35 cellular contexts compared by ENCODE assay signal in the genomic region with DNA sequence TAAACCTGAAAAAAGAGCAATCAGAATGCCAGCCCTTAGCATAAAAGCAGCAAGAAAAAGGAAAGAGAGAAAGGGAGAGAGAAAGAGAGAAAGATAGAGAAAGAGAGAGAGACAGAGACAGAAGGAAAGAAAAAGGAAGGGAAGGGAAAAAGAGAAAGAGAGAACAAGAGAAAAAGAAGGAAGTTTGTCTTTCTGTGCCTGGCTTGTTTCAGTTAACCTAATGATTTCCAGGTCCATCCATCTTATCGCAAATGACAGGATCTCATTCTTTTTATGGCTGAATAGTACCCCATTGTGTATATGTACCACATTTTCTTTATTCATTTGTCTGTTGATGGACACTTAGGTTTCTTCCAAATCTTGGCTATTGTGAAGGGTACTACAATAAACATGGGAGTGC.
DNase-seq lines count a peak whose midpoint lies in the region; ATAC-seq, FAIRE-seq and TF ChIP-seq lines count a peak whose summit lies in the region.
"Had no signal": no experiment of that assay in that cellular context is flagged by ENCODE, and none has a peak within 500 bp of the region (broad histone marks: within the 10 kb centered on the region; RNA-seq: fewer than 3 reads in every experiment).

No MANE protein-coding gene starts in this region.

- no peaks in the 10 kb centered on the region for H3K36me3 Mint-ChIP-seq in activated T-cell treated with anti-CD3 and anti-CD28 coated beads, Interleukin-2, amount 50 U/mL, for 72 hours (ENCODE audit: insufficient read depth in 2 of 2)
- H3K36me3 Mint-ChIP-seq: CD14-positive monocyte; CD4-positive, alpha-beta memory T cell; CD4-positive, CD25-positive, alpha-beta regulatory T cell; CD8-positive, alpha-beta memory T cell; CD8-positive, alpha-beta T cell had no signal

- POLR2A ChIA-PET in HepG2 (lab: Yijun Ruan, JAX): no interaction called here
- POLR2A ChIA-PET in K562 (lab: Yijun Ruan, JAX): no interaction called here

- H3K4me2 ChIP-seq in HepG2 (ENCODE audit: low read depth, low read length): no peak overlapping the region
- no peak overlapping the region for H3K4me2 ChIP-seq in K562 (ENCODE audit: insufficient read depth, low read length)
- H3K4me2 ChIP-seq: A549; BLaER1; BLaER1 treated with 17β-estradiol and CSF1 and Interleukin-3, amounts not matched to agents 10 nM and 100 nM had no signal

- no peak overlapping the region for H3K4me3 Mint-ChIP-seq in activated T-cell treated with anti-CD3 and anti-CD28 coated beads, Interleukin-2, amount 50 U/mL, for 72 hours
- H3K4me3 Mint-ChIP-seq: B cell; CD14-positive monocyte; CD4-positive, alpha-beta memory T cell; CD4-positive, alpha-beta T cell; CD4-positive, CD25-positive, alpha-beta regulatory T cell; CD8-positive, alpha-beta memory T cell; CD8-positive, alpha-beta T cell had no signal

- H3K4me1 ChIP-seq in HepG2 (ENCODE audit: insufficient read depth, low read length): no peaks in the 10 kb centered on the region
- no peaks in the 10 kb centered on the region for H3K4me1 ChIP-seq in right lobe of liver
- no peaks in the 10 kb centered on the region for H3K4me1 ChIP-seq in K562 (replicated peaks in 1 of 2; ENCODE audit: control insufficient read depth in 2 of 2, insufficient read depth in 2 of 2, low read length in 2 of 2)
- H3K4me1 ChIP-seq: A549; BE2C; BLaER1; BLaER1 treated with 17β-estradiol and CSF1 and Interleukin-3, amounts not matched to agents 10 nM and 100 nM; Caco-2 had no signal

- TF ChIP-seq CTCF in HepG2 (CRISPR knock-in tag; IDR thresholded peaks at IDR 0.05) (no peak), right lobe of liver (IDR thresholded peaks at IDR 0.05) (no peak), K562 (IDR thresholded peaks at IDR 0.05 in 2 of 3, conservative IDR thresholded peaks at IDR 0.05 in 1 of 3; ENCODE audit: insufficient read depth in 2 of 3, low read depth in 1 of 3, low read length in 3 of 3) (no peak), lower leg skin (IDR thresholded peaks at IDR 0.05) (no peak)

- BruUV-seq in HepG2 (replicated peaks; lab: Mats Ljungman, UMichigan) (no TSS peak), K562 (replicated peaks; lab: Mats Ljungman, UMichigan) (no TSS peak)

- H3K9ac ChIP-seq in HepG2 (ENCODE audit: insufficient read depth, low read depth, low read length) (no peak overlapping the region), K562 (ENCODE audit: insufficient read depth in 1 of 2, low read depth in 2 of 2, low read length in 2 of 2) (no peak overlapping the region)
- H3K9ac ChIP-seq: BLaER1; BLaER1 treated with 17β-estradiol and CSF1 and Interleukin-3, amounts not matched to agents 10 nM and 100 nM had no signal

- WGBS in HepG2 (ENCODE audit: low lambda C conversion rate): 96% methylated on average over 1 of the region's 1 CpG
- WGBS in right lobe of liver (ENCODE audit: insufficient coverage, low coverage, low lambda C conversion rate, missing lambda C conversion rate): 100% methylated on average over 1 of the region's 1 CpG
- 22% methylated on average over 1 of the region's 1 CpG for WGBS in K562 (ENCODE audit: insufficient coverage, low coverage, missing lambda C conversion rate)
- WGBS in lower leg skin, 2 donors: 78 to 79% methylated on average over 1 of the region's 1 CpG

- no peak overlapping the region for H3K4me3 ChIP-seq in HepG2 (replicated peaks in 1 of 3; ENCODE audit: insufficient read depth in 1 of 3, low read depth in 2 of 3, low read length in 3 of 3)
- no peak overlapping the region for H3K4me3 ChIP-seq in right lobe of liver
- no peak overlapping the region for H3K4me3 ChIP-seq in K562
- H3K4me3 ChIP-seq in lower leg skin (ENCODE audit: low read depth, poor library complexity, severe bottlenecking): no peak overlapping the region
- H3K4me3 ChIP-seq: A549; BLaER1; BLaER1 treated with 17β-estradiol and CSF1 and Interleukin-3, amounts not matched to agents 10 nM and 100 nM had no signal

- H3K9me3 Mint-ChIP-seq in activated T-cell treated with anti-CD3 and anti-CD28 coated beads, Interleukin-2, amount 50 U/mL, for 72 hours: peaks cover 6 to 8% of the 10 kb centered on the region in 2 donors

- FAIRE-seq in HepG2 (lab: Jason Lieb, UNC) (no peak), K562 (lab: Jason Lieb, UNC) (no peak)
- FAIRE-seq: A204.1, A549, D721Med had no signal

- CTCF ChIA-PET in HepG2 (lab: Yijun Ruan, JAX; ENCODE audit: low intra/inter-chr PET ratio, low total read pairs): no interaction called here
- CTCF ChIA-PET in K562 (lab: Yijun Ruan, JAX; ENCODE audit: low intra/inter-chr PET ratio): no interaction called here

- intact Hi-C loops in HepG2 (cut with micrococcal nuclease; ENCODE audit: unreplicated experiment) (no loop called here), right lobe of liver (cut with DNase I) (no loop called here), K562 (cut with micrococcal nuclease) (no loop called here), lower leg skin (cut with DNase I; ENCODE audit: low total_unique reads) (no loop called here)

- in situ Hi-C loops in HepG2 (cut with HindIII; ENCODE audit: extremely low pct_ligation_motif_present, low pct_unique_long_range_greater_than_20kb) (no loop called here), K562 (cut with MboI) (no loop called here)

- H4K20me1 ChIP-seq in HepG2 (ENCODE audit: insufficient read depth, low read length): no peaks in the 10 kb centered on the region
- H4K20me1 ChIP-seq in K562 (replicated peaks; ENCODE audit: control insufficient read depth, insufficient read depth, low read length): no peaks in the 10 kb centered on the region
- H4K20me1 ChIP-seq: BLaER1; BLaER1 treated with 17β-estradiol and CSF1 and Interleukin-3, amounts not matched to agents 10 nM and 100 nM had no signal

- H3K27ac Mint-ChIP-seq in activated T-cell treated with anti-CD3 and anti-CD28 coated beads, Interleukin-2, amount 50 U/mL, for 72 hours: peak overlapping the region; percentile 80
- H3K27ac Mint-ChIP-seq: B cell; CD14-positive monocyte; CD4-positive, alpha-beta memory T cell; CD4-positive, alpha-beta T cell; CD8-positive, alpha-beta memory T cell; CD8-positive, alpha-beta T cell had no signal

- no peak for TF ChIP-seq RAD21 in HepG2 (CRISPR knock-in tag; IDR thresholded peaks at IDR 0.05)
- no peak for TF ChIP-seq RAD21 in K562 (CRISPR knock-in tag; conservative IDR thresholded peaks at IDR 0.05 in 1 of 2, IDR thresholded peaks at IDR 0.05 in 1 of 2)

- H2AFZ ChIP-seq in HepG2 (ENCODE audit: low read length) (no peak overlapping the region), K562 (ENCODE audit: low read depth, low read length) (no peak overlapping the region)

- H3K27me3 ChIP-seq in HepG2 (ENCODE audit: control insufficient read depth in 1 of 2, insufficient read depth in 2 of 2, low read length in 2 of 2) (no peaks in the 10 kb centered on the region), right lobe of liver (no peaks in the 10 kb centered on the region), K562 (ENCODE audit: control insufficient read depth in 2 of 2, insufficient read depth in 2 of 2, low read length in 2 of 2) (no peaks in the 10 kb centered on the region)
- H3K27me3 ChIP-seq: BE2C; BLaER1; BLaER1 treated with 17β-estradiol and CSF1 and Interleukin-3, amounts not matched to agents 10 nM and 100 nM had no signal

- H3K9me3 ChIP-seq in HepG2 (ENCODE audit: low read length): peaks cover 25% of the 10 kb centered on the region
- H3K9me3 ChIP-seq in right lobe of liver: no peaks in the 10 kb centered on the region
- H3K9me3 ChIP-seq in K562 (replicated peaks; ENCODE audit: control insufficient read depth, insufficient read depth, low read depth, low read length): no peaks in the 10 kb centered on the region; the same call in 1 of the 2 replicates
- H3K9me3 ChIP-seq: A549; BE2C; BLaER1; BLaER1 treated with 17β-estradiol and CSF1 and Interleukin-3, amounts not matched to agents 10 nM and 100 nM; Caco-2 had no signal

- no peaks in the 10 kb centered on the region for H3K9me1 ChIP-seq in K562 (ENCODE audit: control insufficient read depth, insufficient read depth, low read length)

- H3K79me2 ChIP-seq in HepG2 (ENCODE audit: insufficient read depth, low read length): no peaks in the 10 kb centered on the region
- H3K79me2 ChIP-seq in K562 (ENCODE audit: control insufficient read depth, insufficient read depth, low read length): no peaks in the 10 kb centered on the region

- no peak for TF ChIP-seq POLR2A in HepG2 (IDR thresholded peaks at IDR 0.05; ENCODE audit: insufficient read depth in 1 of 2, low read depth in 2 of 2, low read length in 2 of 2)
- no peak for TF ChIP-seq POLR2A in right lobe of liver (IDR thresholded peaks at IDR 0.05)
- TF ChIP-seq POLR2A in K562 (conservative IDR thresholded peaks at IDR 0.05): no peak
- TF ChIP-seq POLR2A in lower leg skin (IDR thresholded peaks at IDR 0.05): no peak

- no peaks in the 10 kb centered on the region for H3K4me1 Mint-ChIP-seq in activated T-cell treated with anti-CD3 and anti-CD28 coated beads, Interleukin-2, amount 50 U/mL, for 72 hours (ENCODE audit: low read depth)
- H3K4me1 Mint-ChIP-seq: B cell; CD14-positive monocyte; CD4-positive, alpha-beta memory T cell; CD4-positive, CD25-positive, alpha-beta regulatory T cell; CD8-positive, alpha-beta memory T cell had no signal

- H3K27me3 Mint-ChIP-seq in activated T-cell treated with anti-CD3 and anti-CD28 coated beads, Interleukin-2, amount 50 U/mL, for 72 hours (ENCODE audit: low read depth): no peaks in the 10 kb centered on the region
- H3K27me3 Mint-ChIP-seq: B cell; CD4-positive, alpha-beta T cell; CD4-positive, CD25-positive, alpha-beta regulatory T cell; CD8-positive, alpha-beta memory T cell had no signal

- H3K27ac ChIP-seq in HepG2 (ENCODE audit: extremely low read length, insufficient read depth, low read length): no peak overlapping the region
- no peak overlapping the region for H3K27ac ChIP-seq in right lobe of liver
- H3K27ac ChIP-seq in K562 (ENCODE audit: extremely low read depth, low read depth, low read length): no peak overlapping the region
- H3K27ac ChIP-seq: 22Rv1; A549; BLaER1; BLaER1 treated with 17β-estradiol and CSF1 and Interleukin-3, amounts not matched to agents 10 nM and 100 nM; C4-2B had no signal

- no peak for DNase-seq in activated T-cell treated with anti-CD3 and anti-CD28 coated beads, Interleukin-2, amount 50 U/mL, for 72 hours
- no peak for DNase-seq in activated T-cell treated with anti-CD3 and anti-CD28 coated beads, Interleukin-2, amount 50 U/mL, for 1 hour
- DNase-seq in HepG2 (ENCODE audit: low spot score) (no peak), right lobe of liver (no peak), K562 (ENCODE audit: extremely low read depth in 1 of 4, low spot score in 3 of 4) (no peak), lower leg skin (ENCODE audit: low spot score in 2 of 2) (no peak)
- DNase-seq: 8988T; ACHN; AML-193; BE2C; C1 segment of cervical spinal cord; Caco-2; Calu3; CD4-positive, alpha-beta memory T cell; CD4-positive, alpha-beta T cell; CD4-positive, CD25-positive, alpha-beta regulatory T cell; CD8-positive, alpha-beta memory T cell; CD8-positive, alpha-beta T cell; COR-L47; DMS 273 treated with DMSO at 0.1 percent for 48 hours; DMS153; DMS53; DMS79; DMS79 treated with DMSO at 0.1 percent for 48 hours; DND-41; EL had no signal

- H3K36me3 ChIP-seq in HepG2 (replicated peaks in 1 of 2; ENCODE audit: control insufficient read depth in 1 of 2, insufficient read depth in 2 of 2, low read length in 2 of 2) (no peaks in the 10 kb centered on the region), right lobe of liver (no peaks in the 10 kb centered on the region), K562 (ENCODE audit: control insufficient read depth, insufficient read depth, low read length) (no peaks in the 10 kb centered on the region)
- H3K36me3 ChIP-seq: BE2C; BLaER1; BLaER1 treated with 17β-estradiol and CSF1 and Interleukin-3, amounts not matched to agents 10 nM and 100 nM had no signal

- TF ChIP-seq EP300 in HepG2 (IDR thresholded peaks at IDR 0.05; ENCODE audit: low read depth in 2 of 2, low read length in 2 of 2) (no peak), HepG2 (CRISPR knock-in tag; IDR thresholded peaks at IDR 0.05; ENCODE audit: borderline replicate concordance) (no peak), K562 (IDR thresholded peaks at IDR 0.05; ENCODE audit: low read length) (no peak)

- ATAC-seq in activated T-cell treated with anti-CD3 and anti-CD28 coated beads, Interleukin-2, amount 50 U/mL, for 72 hours (replicated peaks in 1 of 2): no peak
- ATAC-seq in HepG2: no peak
- no peak for ATAC-seq in right lobe of liver
- ATAC-seq in K562: no peak
- ATAC-seq: A549; CD8-positive, alpha-beta T cell had no signal
